ENCODE assay signal across 12 cellular contexts in genomic region chr5:169801324-169801777, GRCh38.
DNase-seq lines count a peak whose midpoint lies in the region; ATAC-seq lines count a peak whose summit lies in the region.
"Had no signal": no experiment of that assay in that cellular context is flagged by ENCODE, and none has a peak within 500 bp of the region (broad histone marks: within the 10 kb centered on the region; RNA-seq: fewer than 3 reads in every experiment).

No MANE protein-coding gene starts in this region.

- POLR2A ChIA-PET in naive thymus-derived CD4-positive, alpha-beta T cell (lab: Charles Lee), result no interaction called here

- H3K27me3 ChIP-seq in naive thymus-derived CD4-positive, alpha-beta T cell (ENCODE audit: control insufficient read depth in 2 of 2, insufficient read depth in 2 of 2, low read length in 2 of 2), result no peaks in the 10 kb centered on the region
- H3K27me3 ChIP-seq: ovary, SJCRH30, uterus had no signal

- peaks cover 0 to 10% of the 10 kb centered on the region in 2 donors for H3K4me1 ChIP-seq in naive thymus-derived CD4-positive, alpha-beta T cell (ENCODE audit: control insufficient read depth in 2 of 2, insufficient read depth in 2 of 2, low read length in 2 of 2)
- H3K4me1 ChIP-seq: SJCRH30, uterus had no signal

- no peaks in the 10 kb centered on the region for H3K9me3 Mint-ChIP-seq in activated T-helper 1 cell treated with anti-CD3 and anti-CD28 coated beads, Interleukin-12 subunit alpha, Interleukin-12 subunit beta, Interleukin-2, Interleukin-4 antibody, amounts not matched to agents 30 ng/mL and 10 ng/mL and 1 ng/mL, durations not matched to agents 14 hours and 24 hours and 36 hours
- H3K9me3 Mint-ChIP-seq in naive thymus-derived CD4-positive, alpha-beta T cell, result no peaks in the 10 kb centered on the region

- H3K27ac Mint-ChIP-seq in activated T-helper 1 cell treated with anti-CD3 and anti-CD28 coated beads, Interleukin-12 subunit alpha, Interleukin-12 subunit beta, Interleukin-2, Interleukin-4 antibody, amounts not matched to agents 30 ng/mL and 10 ng/mL and 1 ng/mL, durations not matched to agents 14 hours and 24 hours and 36 hours, result peak overlapping the region; percentile 69
- no peak overlapping the region for H3K27ac Mint-ChIP-seq in naive thymus-derived CD4-positive, alpha-beta T cell

- intact Hi-C loops in activated T-helper 1 cell treated with anti-CD3 and anti-CD28 coated beads, Interleukin-12 subunit alpha, Interleukin-12 subunit beta, Interleukin-2, Interleukin-4 antibody, amounts not matched to agents 30 ng/mL and 10 ng/mL and 1 ng/mL, durations not matched to agents 14 hours and 24 hours and 36 hours (cut with micrococcal nuclease), result loop anchor here (10.0 kb wide), 2 partner anchors 217 to 533 kb away; partner anchors contain the start of gene SPDL1
- intact Hi-C loops in naive thymus-derived CD4-positive, alpha-beta T cell (cut with micrococcal nuclease), result no loop called here

- H3K4me3 ChIP-seq in naive thymus-derived CD4-positive, alpha-beta T cell (ENCODE audit: low read length), result no peak overlapping the region
- H3K4me3 ChIP-seq: ovary, SJCRH30, uterus had no signal

- H3K36me3 ChIP-seq in naive thymus-derived CD4-positive, alpha-beta T cell (ENCODE audit: control insufficient read depth in 2 of 3, insufficient read depth in 3 of 3, low read length in 3 of 3), result peaks cover 3 to 54% (median 6%) of the 10 kb centered on the region in 3 experiments
- H3K36me3 ChIP-seq: ovary, SJCRH30, uterus had no signal

- ATAC-seq in activated CD4-positive, CD25-positive, alpha-beta regulatory T cell treated with anti-CD3 and anti-CD28 coated beads, Interleukin-2, amount 50 U/mL, for 24 hours, result peak; percentile 49 to 51
- ATAC-seq in naive thymus-derived CD4-positive, alpha-beta T cell, result peak; percentile 54

- H3K4me1 Mint-ChIP-seq in activated T-helper 1 cell treated with anti-CD3 and anti-CD28 coated beads, Interleukin-12 subunit alpha, Interleukin-12 subunit beta, Interleukin-2, Interleukin-4 antibody, amounts not matched to agents 30 ng/mL and 10 ng/mL and 1 ng/mL, durations not matched to agents 14 hours and 24 hours and 36 hours (ENCODE audit: low read depth), result peaks cover 80% of the 10 kb centered on the region
- peaks cover 21 to 40% (median 34%) of the 10 kb centered on the region in 7 donors for H3K4me1 Mint-ChIP-seq in naive thymus-derived CD4-positive, alpha-beta T cell

- no peak overlapping the region for H3K4me3 Mint-ChIP-seq in activated T-helper 1 cell treated with anti-CD3 and anti-CD28 coated beads, Interleukin-12 subunit alpha, Interleukin-12 subunit beta, Interleukin-2, Interleukin-4 antibody, amounts not matched to agents 30 ng/mL and 10 ng/mL and 1 ng/mL, durations not matched to agents 14 hours and 24 hours and 36 hours
- no peak overlapping the region for H3K4me3 Mint-ChIP-seq in naive thymus-derived CD4-positive, alpha-beta T cell

- no peaks in the 10 kb centered on the region for H3K9me3 ChIP-seq in naive thymus-derived CD4-positive, alpha-beta T cell (ENCODE audit: control insufficient read depth in 2 of 3, low read length in 3 of 3)
- H3K9me3 ChIP-seq: ovary, SJCRH30, uterus had no signal

- DNase-seq in activated CD4-positive, CD25-positive, alpha-beta regulatory T cell (lab: John Stamatoyannopoulos, UW), result no peak
- DNase-seq in HS-5 (ENCODE audit: low read depth) (peak; percentile 57), dermis blood vessel endothelial cell (no peak), SK-N-DZ (ENCODE audit: low spot score) (no peak), D341Med (ENCODE audit: low spot score) (no peak)
- no peak for DNase-seq in activated T-helper 1 cell treated with anti-CD3 and anti-CD28 coated beads, Interleukin-12 subunit alpha, Interleukin-12 subunit beta, Interleukin-2, Interleukin-4 antibody, amounts not matched to agents 30 ng/mL and 10 ng/mL and 1 ng/mL, durations not matched to agents 14 hours and 24 hours and 36 hours (ENCODE audit: low spot score)
- no peak for DNase-seq in naive thymus-derived CD4-positive, alpha-beta T cell
- DNase-seq: NCI-H146, ovary, SJCRH30 had no signal

- CTCF ChIA-PET in naive thymus-derived CD4-positive, alpha-beta T cell (lab: Charles Lee), result no interaction called here

- H3K27ac ChIP-seq in naive thymus-derived CD4-positive, alpha-beta T cell (ENCODE audit: low read depth, low read length), result no peak overlapping the region
- H3K27ac ChIP-seq: ovary, SJCRH30, uterus had no signal

- H3K36me3 Mint-ChIP-seq in activated T-helper 1 cell treated with anti-CD3 and anti-CD28 coated beads, Interleukin-12 subunit alpha, Interleukin-12 subunit beta, Interleukin-2, Interleukin-4 antibody, amounts not matched to agents 30 ng/mL and 10 ng/mL and 1 ng/mL, durations not matched to agents 14 hours and 24 hours and 36 hours (ENCODE audit: low read depth), result peaks cover 51% of the 10 kb centered on the region
- H3K36me3 Mint-ChIP-seq in naive thymus-derived CD4-positive, alpha-beta T cell, result peaks cover 18 to 76% (median 52%) of the 10 kb centered on the region in 5 donors

- H3K27me3 Mint-ChIP-seq in activated T-helper 1 cell treated with anti-CD3 and anti-CD28 coated beads, Interleukin-12 subunit alpha, Interleukin-12 subunit beta, Interleukin-2, Interleukin-4 antibody, amounts not matched to agents 30 ng/mL and 10 ng/mL and 1 ng/mL, durations not matched to agents 14 hours and 24 hours and 36 hours (ENCODE audit: insufficient read depth), result no peaks in the 10 kb centered on the region
- H3K27me3 Mint-ChIP-seq in naive thymus-derived CD4-positive, alpha-beta T cell, result no peaks in the 10 kb centered on the region
